In genomic region chr1:97243973-97244560, GRCh38 we compare ENCODE assay signal across 9 cellular contexts.
A peak's percentile ranks its signal among the peaks of the same experiment; 100 is the strongest.
DNase-seq lines count a peak whose midpoint lies in the region; ATAC-seq and TF ChIP-seq lines count a peak whose summit lies in the region.
"Had no signal": no experiment of that assay in that cellular context is flagged by ENCODE, and none has a peak within 500 bp of the region (broad histone marks: within the 10 kb centered on the region; RNA-seq: fewer than 3 reads in every experiment).

No MANE protein-coding gene starts in this region.

- H3K79me2 ChIP-seq in osteoblast (ENCODE audit: insufficient read depth, low read length): no peaks in the 10 kb centered on the region

- H3K4me3 Mint-ChIP-seq in natural killer cell: no peak overlapping the region
- no peak overlapping the region for H3K4me3 Mint-ChIP-seq in natural killer cell treated with Interleukin-12 subunit alpha and Interleukin-12 subunit beta and Interleukin-15 and Interleukin-18, amount 100 ng/mL, for 72 hours
- H3K4me3 Mint-ChIP-seq: activated naive CD4-positive, alpha-beta T cell treated with anti-CD3 and anti-CD28 coated beads, Interleukin-2, amount 50 U/mL, for 24 hours had no signal

- H3K4me1 ChIP-seq in body of pancreas (no peaks in the 10 kb centered on the region), osteoblast (ENCODE audit: insufficient read depth, low read length) (peaks cover 14% of the 10 kb centered on the region)

- no peak for DNase-seq in natural killer cell
- DNase-seq in natural killer cell treated with Interleukin-12 subunit alpha and Interleukin-12 subunit beta and Interleukin-15 and Interleukin-18, amount 100 ng/mL, for 72 hours (ENCODE audit: low spot score): no peak
- DNase-seq in HT-29 (ENCODE audit: low spot score): peak; percentile 61
- DNase-seq in body of pancreas: no peak
- no peak for DNase-seq in osteoblast (ENCODE audit: insufficient read length, low spot score, missing footprints)
- no peak for DNase-seq in NCI-H2196 (lab: John Stamatoyannopoulos, UW; ENCODE audit: unreplicated experiment)
- no peak for DNase-seq in dedifferentiated amniotic fluid mesenchymal stem cell (ENCODE audit: extremely low spot score)
- no peak for DNase-seq in posterior cingulate gyrus

- H3K27me3 ChIP-seq in body of pancreas: no peaks in the 10 kb centered on the region
- H3K27me3 ChIP-seq in osteoblast (ENCODE audit: insufficient read depth, low read length): no peaks in the 10 kb centered on the region

- no peaks in the 10 kb centered on the region for H3K36me3 ChIP-seq in body of pancreas (replicated peaks in 1 of 2; ENCODE audit: insufficient read depth in 1 of 2, low read depth in 2 of 2)
- no peaks in the 10 kb centered on the region for H3K36me3 ChIP-seq in osteoblast (ENCODE audit: insufficient read depth, low read length)

- TF ChIP-seq CTCF in natural killer cell (IDR thresholded peaks at IDR 0.05) (peak; percentile 5), body of pancreas (IDR thresholded peaks at IDR 0.05) (peak in 6 of 7 experiments; percentile 6 to 42 (median 30)), osteoblast (IDR thresholded peaks at IDR 0.05; ENCODE audit: extremely low read depth, low read depth, low read length) (peak; percentile 56)

- H3K27ac ChIP-seq in body of pancreas (no peak overlapping the region), osteoblast (ENCODE audit: low read depth, low read length) (no peak overlapping the region)

- ATAC-seq in natural killer cell: no peak
- no peak for ATAC-seq in natural killer cell treated with Interleukin-12 subunit alpha and Interleukin-12 subunit beta and Interleukin-15 and Interleukin-18, amount 100 ng/mL, for 72 hours
- no peak for ATAC-seq in body of pancreas

- no peak overlapping the region for H3K4me3 ChIP-seq in body of pancreas
- no peak overlapping the region for H3K4me3 ChIP-seq in osteoblast (ENCODE audit: insufficient read depth, low read length)

- no peak overlapping the region for H3K4me2 ChIP-seq in osteoblast (ENCODE audit: insufficient read depth, low read length)

- H3K9me3 Mint-ChIP-seq in natural killer cell: no peaks in the 10 kb centered on the region
- H3K9me3 Mint-ChIP-seq in natural killer cell treated with Interleukin-12 subunit alpha and Interleukin-12 subunit beta and Interleukin-15 and Interleukin-18, amount 100 ng/mL, for 72 hours: no peaks in the 10 kb centered on the region

- TF ChIP-seq POLR2A in body of pancreas (IDR thresholded peaks at IDR 0.05): no peak

- intact Hi-C loops in natural killer cell (cut with micrococcal nuclease) (no loop called here), body of pancreas (cut with DNase I) (no loop called here), posterior cingulate gyrus (cut with DNase I) (no loop called here)

- no peaks in the 10 kb centered on the region for H3K4me1 Mint-ChIP-seq in natural killer cell
- H3K4me1 Mint-ChIP-seq in natural killer cell treated with Interleukin-12 subunit alpha and Interleukin-12 subunit beta and Interleukin-15 and Interleukin-18, amount 100 ng/mL, for 72 hours (ENCODE audit: low read depth in 2 of 2): no peaks in the 10 kb centered on the region
- H3K4me1 Mint-ChIP-seq: activated naive CD4-positive, alpha-beta T cell treated with anti-CD3 and anti-CD28 coated beads, Interleukin-2, amount 50 U/mL, for 24 hours had no signal

- H3K27me3 Mint-ChIP-seq in natural killer cell (ENCODE audit: low read depth in 2 of 2): no peaks in the 10 kb centered on the region
- no peaks in the 10 kb centered on the region for H3K27me3 Mint-ChIP-seq in natural killer cell treated with Interleukin-12 subunit alpha and Interleukin-12 subunit beta and Interleukin-15 and Interleukin-18, amount 100 ng/mL, for 72 hours
- H3K27me3 Mint-ChIP-seq: activated naive CD4-positive, alpha-beta T cell treated with anti-CD3 and anti-CD28 coated beads, Interleukin-2, amount 50 U/mL, for 24 hours had no signal

- no peak overlapping the region for H2AFZ ChIP-seq in osteoblast (ENCODE audit: low read length)

- 77 to 82% methylated on average over 2 of the region's 2 CpGs for WGBS in body of pancreas, 2 donors

- no peak overlapping the region for H3K27ac Mint-ChIP-seq in natural killer cell
- H3K27ac Mint-ChIP-seq in natural killer cell treated with Interleukin-12 subunit alpha and Interleukin-12 subunit beta and Interleukin-15 and Interleukin-18, amount 100 ng/mL, for 72 hours: no peak overlapping the region
- H3K27ac Mint-ChIP-seq: activated naive CD4-positive, alpha-beta T cell treated with anti-CD3 and anti-CD28 coated beads, Interleukin-2, amount 50 U/mL, for 24 hours had no signal

- H3K9me3 ChIP-seq in body of pancreas (no peaks in the 10 kb centered on the region), osteoblast (ENCODE audit: low read depth, low read length) (no peaks in the 10 kb centered on the region)

- no peaks in the 10 kb centered on the region for H3K36me3 Mint-ChIP-seq in natural killer cell
- no peaks in the 10 kb centered on the region for H3K36me3 Mint-ChIP-seq in natural killer cell treated with Interleukin-12 subunit alpha and Interleukin-12 subunit beta and Interleukin-15 and Interleukin-18, amount 100 ng/mL, for 72 hours

- no peaks in the 10 kb centered on the region for H4K20me1 ChIP-seq in osteoblast (ENCODE audit: insufficient read depth, low read length)

Comparison
In these comparisons a context has a peak if more than half of its experiments do, and no peak if none do; other contexts are left out.
1. CTCF ChIP-seq: peak in every context shown above with its lines; median percentile 56 in osteoblast; 30 in body of pancreas; 5 in natural killer cell.